18 cellular contexts compared by ENCODE assay signal in genomic region chr19:18867199-18867598, GRCh38. TPM values are rescaled to one million over a fixed set of nuclear protein-coding genes. Genes with fewer than 3 reads are reported as not detected.
A peak's percentile ranks its signal among the peaks of the same experiment; 100 is the strongest.
DNase-seq lines count a peak whose midpoint lies in the region; ATAC-seq, FAIRE-seq and TF ChIP-seq lines count a peak whose summit lies in the region.
"Had no signal": no experiment of that assay in that cellular context is flagged by ENCODE, and none has a peak within 500 bp of the region (broad histone marks: within the 10 kb centered on the region; RNA-seq: fewer than 3 reads in every experiment).

No MANE protein-coding gene starts in this region.

- peaks cover 4% of the 10 kb centered on the region for H3K36me3 ChIP-seq in astrocyte (ENCODE audit: insufficient read depth, low read length)

- H3K4me1 Mint-ChIP-seq in natural killer cell (peaks cover 5 to 19% of the 10 kb centered on the region in 2 donors), astrocyte (ENCODE audit: low read depth, unreplicated experiment) (no peaks in the 10 kb centered on the region), glutamatergic neuron (ENCODE audit: low read depth, unreplicated experiment) (peaks cover 5% of the 10 kb centered on the region), nephron progenitor cell (peaks cover 23% of the 10 kb centered on the region)
- H3K4me1 Mint-ChIP-seq in natural killer cell treated with Interleukin-12 subunit alpha and Interleukin-12 subunit beta and Interleukin-15 and Interleukin-18, amount 100 ng/mL, for 72 hours (ENCODE audit: low read depth in 2 of 2) = peaks cover 5 to 8% of the 10 kb centered on the region in 2 donors
- no peaks in the 10 kb centered on the region for H3K4me1 Mint-ChIP-seq in activated CD8-positive, alpha-beta T cell treated with anti-CD3 and anti-CD28 coated beads, Interleukin-2, amount 10 ng/mL, durations not matched to agents 7 days and 5 days (ENCODE audit: low read depth)

- no peak overlapping the region for H2AFZ ChIP-seq in astrocyte (ENCODE audit: low read depth, low read length)

- H3K4me3 ChIP-seq in astrocyte (ENCODE audit: insufficient read depth, low read depth, low read length) = no peak overlapping the region
- H3K4me3 ChIP-seq: HAP-1, Peyer's patch had no signal

- no peak overlapping the region for H3K27ac ChIP-seq in astrocyte (ENCODE audit: low read depth, low read length)
- H3K27ac ChIP-seq: Peyer's patch had no signal

- FAIRE-seq in astrocyte (lab: Jason Lieb, UNC) = no peak
- FAIRE-seq: D721Med had no signal

- H3K79me2 ChIP-seq in astrocyte (ENCODE audit: insufficient read depth, low read length) = no peaks in the 10 kb centered on the region

- no peaks in the 10 kb centered on the region for H3K9me3 ChIP-seq in astrocyte (ENCODE audit: insufficient read depth, low read depth, low read length)
- H3K9me3 ChIP-seq: HAP-1, Peyer's patch had no signal

- H3K4me1 ChIP-seq in astrocyte (ENCODE audit: insufficient read depth, low read length) = no peaks in the 10 kb centered on the region
- H3K4me1 ChIP-seq: HAP-1 had no signal

- intact Hi-C loops in natural killer cell (cut with micrococcal nuclease) = no loop called here

- POLR2A ChIA-PET in activated CD8-positive, alpha-beta T cell treated with anti-CD3 and anti-CD28 coated beads, Interleukin-2, amount 10 ng/mL, durations not matched to agents 7 days and 5 days (lab: Charles Lee) = no interaction called here
- POLR2A ChIA-PET in GM10248 (lab: Yijun Ruan, JAX) = no interaction called here

- TF ChIP-seq CTCF in natural killer cell (IDR thresholded peaks at IDR 0.05) = no peak
- TF ChIP-seq CTCF in astrocyte (IDR thresholded peaks at IDR 0.05; ENCODE audit: insufficient read depth, low read depth, low read length) = no peak
- no peak for TF ChIP-seq CTCF in glutamatergic neuron (IDR thresholded peaks at IDR 0.05; ENCODE audit: partially characterized antibody, unreplicated experiment)
- TF ChIP-seq CTCF in nephron progenitor cell (IDR thresholded peaks at IDR 0.05) = no peak
- no peak for TF ChIP-seq CTCF in GM10248 (IDR thresholded peaks at IDR 0.05; ENCODE audit: control extremely low read depth, extremely low read depth, low read depth, missing control alignments)

- H3K9ac ChIP-seq in astrocyte (ENCODE audit: low read length) = no peak overlapping the region

- CTCF ChIA-PET in activated CD8-positive, alpha-beta T cell treated with anti-CD3 and anti-CD28 coated beads, Interleukin-2, amount 10 ng/mL, durations not matched to agents 7 days and 5 days (lab: Charles Lee) = interaction anchor here (0.9 to 2.2 kb wide), 4 partner anchors 8 to 347 kb away, joined by 3 to 6 read pairs (median 4); no protein-coding TSS in a partner anchor
- CTCF ChIA-PET in GM10248 (lab: Yijun Ruan, JAX) = interaction anchor here (1.0 to 4.7 kb wide), 10 partner anchors 8 to 389 kb away, joined by 3 to 30 read pairs (median 4); partner anchors contain the start of gene REX1BD

- peaks cover 56% of the 10 kb centered on the region for H4K20me1 ChIP-seq in astrocyte (ENCODE audit: insufficient read depth, low read length)

- no peaks in the 10 kb centered on the region for H3K36me3 Mint-ChIP-seq in natural killer cell
- no peaks in the 10 kb centered on the region for H3K36me3 Mint-ChIP-seq in natural killer cell treated with Interleukin-12 subunit alpha and Interleukin-12 subunit beta and Interleukin-15 and Interleukin-18, amount 100 ng/mL, for 72 hours
- H3K36me3 Mint-ChIP-seq in astrocyte (ENCODE audit: low read depth, unreplicated experiment) = peaks cover 10% of the 10 kb centered on the region
- no peaks in the 10 kb centered on the region for H3K36me3 Mint-ChIP-seq in glutamatergic neuron (ENCODE audit: unreplicated experiment)
- peaks cover 37% of the 10 kb centered on the region for H3K36me3 Mint-ChIP-seq in activated CD8-positive, alpha-beta T cell treated with anti-CD3 and anti-CD28 coated beads, Interleukin-2, amount 10 ng/mL, durations not matched to agents 7 days and 5 days (ENCODE audit: low read depth)
- peaks cover 25% of the 10 kb centered on the region for H3K36me3 Mint-ChIP-seq in nephron progenitor cell (ENCODE audit: low read depth)

- H3K4me3 Mint-ChIP-seq in natural killer cell (peak overlapping the region; percentile 25), astrocyte (ENCODE audit: unreplicated experiment) (no peak overlapping the region), glutamatergic neuron (ENCODE audit: unreplicated experiment) (peak overlapping the region; percentile 56), nephron progenitor cell (no peak overlapping the region)
- no peak overlapping the region for H3K4me3 Mint-ChIP-seq in natural killer cell treated with Interleukin-12 subunit alpha and Interleukin-12 subunit beta and Interleukin-15 and Interleukin-18, amount 100 ng/mL, for 72 hours
- no peak overlapping the region for H3K4me3 Mint-ChIP-seq in activated CD8-positive, alpha-beta T cell treated with anti-CD3 and anti-CD28 coated beads, Interleukin-2, amount 10 ng/mL, durations not matched to agents 7 days and 5 days

- peaks cover 0 to 9% of the 10 kb centered on the region in 2 donors for H3K27me3 Mint-ChIP-seq in natural killer cell (ENCODE audit: low read depth in 2 of 2)
- H3K27me3 Mint-ChIP-seq in natural killer cell treated with Interleukin-12 subunit alpha and Interleukin-12 subunit beta and Interleukin-15 and Interleukin-18, amount 100 ng/mL, for 72 hours = peaks cover 0 to 7% of the 10 kb centered on the region in 2 donors
- no peaks in the 10 kb centered on the region for H3K27me3 Mint-ChIP-seq in astrocyte (ENCODE audit: low read depth, unreplicated experiment)
- H3K27me3 Mint-ChIP-seq in glutamatergic neuron (ENCODE audit: unreplicated experiment) = peaks cover 15% of the 10 kb centered on the region
- no peaks in the 10 kb centered on the region for H3K27me3 Mint-ChIP-seq in activated CD8-positive, alpha-beta T cell treated with anti-CD3 and anti-CD28 coated beads, Interleukin-2, amount 10 ng/mL, durations not matched to agents 7 days and 5 days (ENCODE audit: low read depth)
- H3K27me3 Mint-ChIP-seq in nephron progenitor cell (ENCODE audit: low read depth, poor library complexity) = peaks cover 3% of the 10 kb centered on the region

- ATAC-seq in natural killer cell = no peak
- no peak for ATAC-seq in natural killer cell treated with Interleukin-12 subunit alpha and Interleukin-12 subunit beta and Interleukin-15 and Interleukin-18, amount 100 ng/mL, for 72 hours
- ATAC-seq in activated CD8-positive, alpha-beta T cell treated with anti-CD3 and anti-CD28 coated beads, Interleukin-2, amount 10 ng/mL, durations not matched to agents 7 days and 5 days = no peak
- ATAC-seq in activated CD4-positive, CD25-positive, alpha-beta regulatory T cell treated with anti-CD3 and anti-CD28 coated beads, Interleukin-2, amount 50 U/mL, for 24 hours = no peak

- no peak for DNase-seq in natural killer cell
- no peak for DNase-seq in natural killer cell treated with Interleukin-12 subunit alpha and Interleukin-12 subunit beta and Interleukin-15 and Interleukin-18, amount 100 ng/mL, for 72 hours (ENCODE audit: low spot score)
- no peak for DNase-seq in astrocyte (ENCODE audit: low read depth)
- DNase-seq in glutamatergic neuron = no peak
- no peak for DNase-seq in activated CD8-positive, alpha-beta T cell treated with anti-CD3 and anti-CD28 coated beads, Interleukin-2, amount 10 ng/mL, durations not matched to agents 7 days and 5 days
- DNase-seq in nephron progenitor cell = no peak
- DNase-seq in GM10248 (ENCODE audit: extremely low spot score) = no peak
- DNase-seq: DMS79, NCI-H1436, NCI-H2029 treated with DMSO at 0.1 percent for 48 hours, NCI-H510A, NCI-H774, SHP77 treated with DMSO at 0.1 percent for 48 hours had no signal

- no peak overlapping the region for H3K27ac Mint-ChIP-seq in natural killer cell
- H3K27ac Mint-ChIP-seq in natural killer cell treated with Interleukin-12 subunit alpha and Interleukin-12 subunit beta and Interleukin-15 and Interleukin-18, amount 100 ng/mL, for 72 hours = no peak overlapping the region
- H3K27ac Mint-ChIP-seq in astrocyte (ENCODE audit: unreplicated experiment) = peak overlapping the region; percentile 12
- no peak overlapping the region for H3K27ac Mint-ChIP-seq in glutamatergic neuron (ENCODE audit: unreplicated experiment)
- no peak overlapping the region for H3K27ac Mint-ChIP-seq in activated CD8-positive, alpha-beta T cell treated with anti-CD3 and anti-CD28 coated beads, Interleukin-2, amount 10 ng/mL, durations not matched to agents 7 days and 5 days
- no peak overlapping the region for H3K27ac Mint-ChIP-seq in nephron progenitor cell

- H3K9me3 Mint-ChIP-seq in natural killer cell (no peaks in the 10 kb centered on the region), astrocyte (ENCODE audit: unreplicated experiment) (no peaks in the 10 kb centered on the region), glutamatergic neuron (ENCODE audit: unreplicated experiment) (peaks cover 8% of the 10 kb centered on the region), nephron progenitor cell (no peaks in the 10 kb centered on the region)
- no peaks in the 10 kb centered on the region for H3K9me3 Mint-ChIP-seq in natural killer cell treated with Interleukin-12 subunit alpha and Interleukin-12 subunit beta and Interleukin-15 and Interleukin-18, amount 100 ng/mL, for 72 hours
- H3K9me3 Mint-ChIP-seq in activated CD8-positive, alpha-beta T cell treated with anti-CD3 and anti-CD28 coated beads, Interleukin-2, amount 10 ng/mL, durations not matched to agents 7 days and 5 days (ENCODE audit: insufficient read depth) = no peaks in the 10 kb centered on the region
- H3K9me3 Mint-ChIP-seq: CD4-positive, alpha-beta memory T cell had no signal

- H3K27me3 ChIP-seq in astrocyte (ENCODE audit: insufficient read depth, low read length) = no peaks in the 10 kb centered on the region
- H3K27me3 ChIP-seq: Peyer's patch had no signal

- no peak overlapping the region for H3K4me2 ChIP-seq in astrocyte (ENCODE audit: low read length)

RNA-seq across cellular contexts. Expression of gene CERS1, which starts 28.8 kb away (rescaled TPM):
- total RNA-seq in natural killer cell (not detected), astrocyte (4.9 and 6.8 TPM in 2 replicates), glutamatergic neuron (ENCODE audit: unreplicated experiment) (15.3 TPM)
- total RNA-seq in natural killer cell treated with Interleukin-12 subunit alpha and Interleukin-12 subunit beta and Interleukin-15 and Interleukin-18, amount 100 ng/mL, for 72 hours = not detected
- not detected for total RNA-seq in activated CD8-positive, alpha-beta T cell treated with anti-CD3 and anti-CD28 coated beads, Interleukin-2, amount 10 ng/mL, durations not matched to agents 7 days and 5 days
- total RNA-seq: CD4-positive, alpha-beta memory T cell; Peyer's patch had no signal

RNA-seq across cellular contexts. Expression of gene UPF1, which starts 35.4 kb away (rescaled TPM):
- total RNA-seq in natural killer cell (100 to 1,000 TPM; 123 to 140 (median 138) TPM), astrocyte (48.6 and 57.8 TPM in 2 replicates), glutamatergic neuron (ENCODE audit: unreplicated experiment) (46.3 TPM)
- total RNA-seq in natural killer cell treated with Interleukin-12 subunit alpha and Interleukin-12 subunit beta and Interleukin-15 and Interleukin-18, amount 100 ng/mL, for 72 hours = 100 to 1,000 TPM; 104 to 150 TPM
- total RNA-seq in activated CD8-positive, alpha-beta T cell treated with anti-CD3 and anti-CD28 coated beads, Interleukin-2, amount 10 ng/mL, durations not matched to agents 7 days and 5 days = 10 to 100 TPM; 81.8 to 84.0 TPM

RNA-seq across cellular contexts. Expression of gene COPE, which starts 52.0 kb away (rescaled TPM):
- total RNA-seq in natural killer cell (100 to 1,000 TPM; 204 to 228 (median 218) TPM), astrocyte (265 and 298 TPM in 2 replicates), glutamatergic neuron (ENCODE audit: unreplicated experiment) (177 TPM)
- total RNA-seq in natural killer cell treated with Interleukin-12 subunit alpha and Interleukin-12 subunit beta and Interleukin-15 and Interleukin-18, amount 100 ng/mL, for 72 hours = 100 to 1,000 TPM; 204 to 275 TPM
- 100 to 1,000 TPM; 248 to 264 TPM for total RNA-seq in activated CD8-positive, alpha-beta T cell treated with anti-CD3 and anti-CD28 coated beads, Interleukin-2, amount 10 ng/mL, durations not matched to agents 7 days and 5 days

RNA-seq across cellular contexts. Expression of gene DDX49, which starts 52.3 kb away (rescaled TPM):
- total RNA-seq in natural killer cell (10 to 100 TPM; 59.3 to 66.9 (median 62.9) TPM), astrocyte (61.2 and 68.3 TPM in 2 replicates), glutamatergic neuron (ENCODE audit: unreplicated experiment) (51.4 TPM)
- total RNA-seq in natural killer cell treated with Interleukin-12 subunit alpha and Interleukin-12 subunit beta and Interleukin-15 and Interleukin-18, amount 100 ng/mL, for 72 hours = 100 to 1,000 TPM in 1 of 2 donors, 10 to 100 TPM in 1; 72.7 to 119 TPM
- total RNA-seq in activated CD8-positive, alpha-beta T cell treated with anti-CD3 and anti-CD28 coated beads, Interleukin-2, amount 10 ng/mL, durations not matched to agents 7 days and 5 days = 10 to 100 TPM; 56.1 to 57.3 TPM

Comparison
In these comparisons a context has a peak if more than half of its experiments do, and no peak if none do; other contexts are left out.
1. H3K4me3 Mint-ChIP-seq: peak in natural killer cell (single experiment) and glutamatergic neuron (single experiment); none in natural killer cell treated with Interleukin-12 subunit alpha and Interleukin-12 subunit beta and Interleukin-15 and Interleukin-18, amount 100 ng/mL, for 72 hours (single experiment), astrocyte (single experiment), activated CD8-positive, alpha-beta T cell treated with anti-CD3 and anti-CD28 coated beads, Interleukin-2, amount 10 ng/mL, durations not matched to agents 7 days and 5 days (single experiment) and nephron progenitor cell (single experiment).